Comparison of ENCODE assay signal across 12 cellular contexts in genomic region chr9:36935768-36936497, GRCh38.
DNase-seq lines count a peak whose midpoint lies in the region; ATAC-seq and TF ChIP-seq lines count a peak whose summit lies in the region.
"Had no signal": no experiment of that assay in that cellular context is flagged by ENCODE, and none has a peak within 500 bp of the region (broad histone marks: within the 10 kb centered on the region; RNA-seq: fewer than 3 reads in every experiment).

No MANE protein-coding gene starts in this region.

- no TSS peak for BruUV-seq in Calu3 (replicated peaks; lab: Mats Ljungman, UMichigan)

- CTCF ChIA-PET in Calu3 (lab: Charles Lee), result no interaction called here

- H3K9me3 ChIP-seq in ascending aorta, result no peaks in the 10 kb centered on the region

- H3K4me3 Mint-ChIP-seq in activated T-cell treated with anti-CD3 and anti-CD28 coated beads, Interleukin-2, amount 50 U/mL, for 72 hours, result peak overlapping the region; percentile 41 to 55
- H3K4me3 Mint-ChIP-seq in activated T-cell treated with anti-CD3 and anti-CD28 coated beads, Interleukin-2, amount 50 U/mL, for 24 hours, result no peak overlapping the region
- H3K4me3 Mint-ChIP-seq in Calu3 (ENCODE audit: low read depth, unreplicated experiment), result no peak overlapping the region
- H3K4me3 Mint-ChIP-seq: activated naive CD8-positive, alpha-beta T cell treated with anti-CD3 and anti-CD28 coated beads, Interleukin-2, amount 10 ng/mL, durations not matched to agents 7 days and 5 days had no signal

- no peaks in the 10 kb centered on the region for H3K27me3 ChIP-seq in ascending aorta

- peaks cover 24% of the 10 kb centered on the region for H3K4me1 Mint-ChIP-seq in activated T-cell treated with anti-CD3 and anti-CD28 coated beads, Interleukin-2, amount 50 U/mL, for 72 hours (ENCODE audit: low read depth)
- H3K4me1 Mint-ChIP-seq in activated T-cell treated with anti-CD3 and anti-CD28 coated beads, Interleukin-2, amount 50 U/mL, for 24 hours (ENCODE audit: low read depth), result peaks cover 10% of the 10 kb centered on the region
- H3K4me1 Mint-ChIP-seq in Calu3 (ENCODE audit: low read depth, unreplicated experiment), result no peaks in the 10 kb centered on the region
- H3K4me1 Mint-ChIP-seq: activated naive CD8-positive, alpha-beta T cell treated with anti-CD3 and anti-CD28 coated beads, Interleukin-2, amount 10 ng/mL, durations not matched to agents 7 days and 5 days had no signal

- H3K9me3 Mint-ChIP-seq in activated T-cell treated with anti-CD3 and anti-CD28 coated beads, Interleukin-2, amount 50 U/mL, for 72 hours, result peaks cover 3 to 5% of the 10 kb centered on the region in 2 donors
- peaks cover 3% of the 10 kb centered on the region for H3K9me3 Mint-ChIP-seq in activated T-cell treated with anti-CD3 and anti-CD28 coated beads, Interleukin-2, amount 50 U/mL, for 24 hours
- H3K9me3 Mint-ChIP-seq in Calu3 (ENCODE audit: low read depth, unreplicated experiment), result no peaks in the 10 kb centered on the region

- H3K36me3 Mint-ChIP-seq in activated T-cell treated with anti-CD3 and anti-CD28 coated beads, Interleukin-2, amount 50 U/mL, for 72 hours (ENCODE audit: insufficient read depth in 2 of 2), result peaks cover 2 to 6% of the 10 kb centered on the region in 2 donors
- H3K36me3 Mint-ChIP-seq in activated T-cell treated with anti-CD3 and anti-CD28 coated beads, Interleukin-2, amount 50 U/mL, for 24 hours (ENCODE audit: low read depth), result no peaks in the 10 kb centered on the region
- H3K36me3 Mint-ChIP-seq in Calu3 (ENCODE audit: insufficient read depth, unreplicated experiment), result no peaks in the 10 kb centered on the region
- H3K36me3 Mint-ChIP-seq: activated naive CD8-positive, alpha-beta T cell treated with anti-CD3 and anti-CD28 coated beads, Interleukin-2, amount 10 ng/mL, durations not matched to agents 7 days and 5 days had no signal

- TF ChIP-seq CTCF in Calu3 (IDR thresholded peaks at IDR 0.05; ENCODE audit: unreplicated experiment) (no peak), ascending aorta (IDR thresholded peaks at IDR 0.05) (no peak)

- H3K27ac Mint-ChIP-seq in activated T-cell treated with anti-CD3 and anti-CD28 coated beads, Interleukin-2, amount 50 U/mL, for 72 hours, result peak overlapping the region; percentile 38
- H3K27ac Mint-ChIP-seq in activated T-cell treated with anti-CD3 and anti-CD28 coated beads, Interleukin-2, amount 50 U/mL, for 24 hours, result no peak overlapping the region
- no peak overlapping the region for H3K27ac Mint-ChIP-seq in Calu3 (ENCODE audit: unreplicated experiment)
- H3K27ac Mint-ChIP-seq: activated naive CD8-positive, alpha-beta T cell treated with anti-CD3 and anti-CD28 coated beads, Interleukin-2, amount 10 ng/mL, durations not matched to agents 7 days and 5 days had no signal

- no peaks in the 10 kb centered on the region for H3K4me1 ChIP-seq in ascending aorta

- DNase-seq in activated T-cell treated with anti-CD3 and anti-CD28 coated beads, Interleukin-2, amount 50 U/mL, for 72 hours, result no peak
- DNase-seq in activated T-cell treated with anti-CD3 and anti-CD28 coated beads, Interleukin-2, amount 50 U/mL, for 24 hours, result no peak
- DNase-seq in NCI-H1105 (lab: John Stamatoyannopoulos, UW) (no peak), NCI-H2196 (lab: John Stamatoyannopoulos, UW; ENCODE audit: unreplicated experiment) (no peak), Calu3 (no peak), ascending aorta (ENCODE audit: low spot score in 2 of 2) (no peak)
- DNase-seq: activated CD4-positive, alpha-beta T cell treated with anti-CD3 and anti-CD28 coated beads for 4 hours; activated naive CD8-positive, alpha-beta T cell treated with anti-CD3 and anti-CD28 coated beads, Interleukin-2, amount 10 ng/mL, durations not matched to agents 7 days and 5 days; DMS79 treated with DMSO at 0.1 percent for 48 hours; mammary epithelial cell had no signal

- H3K27ac ChIP-seq in ascending aorta, result no peak overlapping the region

- no peak overlapping the region for H3K4me3 ChIP-seq in ascending aorta

- ATAC-seq in activated T-cell treated with anti-CD3 and anti-CD28 coated beads, Interleukin-2, amount 50 U/mL, for 72 hours (replicated peaks in 1 of 2), result peak; percentile 30 to 40
- peak; percentile 73 for ATAC-seq in HG02642 (IDR thresholded peaks at IDR 0.05; ENCODE audit: poor library complexity, unreplicated experiment)
- ATAC-seq in HG03565 (IDR thresholded peaks at IDR 0.05; ENCODE audit: unreplicated experiment), result peak; percentile 67

- intact Hi-C loops in Calu3 (cut with micrococcal nuclease; ENCODE audit: unreplicated experiment) (no loop called here), ascending aorta (cut with DNase I) (no loop called here)

- peaks cover 36% of the 10 kb centered on the region for H3K27me3 Mint-ChIP-seq in activated T-cell treated with anti-CD3 and anti-CD28 coated beads, Interleukin-2, amount 50 U/mL, for 72 hours (ENCODE audit: low read depth)
- peaks cover 24% of the 10 kb centered on the region for H3K27me3 Mint-ChIP-seq in activated T-cell treated with anti-CD3 and anti-CD28 coated beads, Interleukin-2, amount 50 U/mL, for 24 hours
- H3K27me3 Mint-ChIP-seq in Calu3 (ENCODE audit: unreplicated experiment), result no peaks in the 10 kb centered on the region

- no peaks in the 10 kb centered on the region for H3K36me3 ChIP-seq in ascending aorta

Comparison
In these comparisons a context has a peak if more than half of its experiments do, and no peak if none do; other contexts are left out.
1. H3K4me3 Mint-ChIP-seq: peak in activated T-cell treated with anti-CD3 and anti-CD28 coated beads, Interleukin-2, amount 50 U/mL, for 72 hours (2 of 2); none in activated T-cell treated with anti-CD3 and anti-CD28 coated beads, Interleukin-2, amount 50 U/mL, for 24 hours (single experiment) and Calu3 (single experiment).
2. Peak in every context shown above with its lines, with median percentiles within 50 percentile points of each other: ATAC-seq.